In genomic region chr18:44187090-44187489, GRCh38 we compare ENCODE assay signal across 28 cellular contexts.
"Had no signal": no experiment of that assay in that cellular context is flagged by ENCODE, and none has a peak within 500 bp of the region (broad histone marks: within the 10 kb centered on the region; RNA-seq: fewer than 3 reads in every experiment).

No MANE protein-coding gene starts in this region.

- DNase-seq: natural killer cell; occipital lobe; ovary; posterior cingulate gyrus; psoas muscle; right cardiac atrium; right lobe of liver; sigmoid colon; small intestine; stimulated activated CD4-positive, alpha-beta T cell treated with anti-CD3 and anti-CD28 coated beads, Interleukin-15, amount 100 ng/mL, for 24 hours; stimulated activated CD4-positive, alpha-beta T cell treated with anti-CD3 and anti-CD28 coated beads, Interleukin-2, amount 100 ng/mL, for 24 hours; stimulated activated CD4-positive, alpha-beta T cell treated with anti-CD3 and anti-CD28 coated beads, Interleukin-2, amount 100 ng/mL, for 48 hours; stimulated activated CD4-positive, alpha-beta T cell treated with anti-CD3 and anti-CD28 coated beads, Interleukin-4, amount 100 ng/mL, for 24 hours; stimulated activated naive B cell treated with anti-CD40 and anti-IgM and Interleukin-4, amounts not matched to agents 10 μg/mL and 1 μg/mL and 100 μg/mL, for 72 hours; stimulated activated naive CD4-positive, alpha-beta T cell treated with Interleukin-2 at 50 U/mL for 16 hours; stomach; thyroid gland; trophoblast cell; upper lobe of left lung; uterus had no signal

- H3K4me1 ChIP-seq: neural progenitor cell, parathyroid adenoma, psoas muscle, right lobe of liver, sigmoid colon, stomach, tibial nerve, upper lobe of left lung, uterus had no signal

- H3K27me3 Mint-ChIP-seq: progenitor cell of endocrine pancreas; stimulated activated naive CD8-positive, alpha-beta T cell treated with anti-CD3 and anti-CD28 coated beads, Interleukin-15, Interleukin-2, amounts not matched to agents 100 ng/mL and 50 ng/mL, for 24 hours had no signal

- H3K9ac ChIP-seq: neural progenitor cell, parathyroid adenoma had no signal

- H3K27ac Mint-ChIP-seq: natural killer cell; nephron; neural progenitor cell; progenitor cell of endocrine pancreas; stimulated activated effector memory CD8-positive, alpha-beta T cell treated with anti-CD3 and anti-CD28 coated beads, Interleukin-12 subunit alpha, Interleukin-12 subunit beta, amount 100 ng/mL, for 72 hours; stimulated activated naive B cell treated with anti-CD40 and anti-IgM and Interleukin-4, amounts not matched to agents 10 μg/mL and 1 μg/mL and 100 μg/mL, for 72 hours; stimulated activated naive CD8-positive, alpha-beta T cell treated with anti-CD3 and anti-CD28 coated beads, Interleukin-15, Interleukin-2, amounts not matched to agents 100 ng/mL and 50 ng/mL, for 24 hours had no signal

- H3K27ac ChIP-seq: neural progenitor cell, ovary, parathyroid adenoma, psoas muscle, right lobe of liver, sigmoid colon, stomach, thoracic aorta, thyroid gland, tibial nerve, upper lobe of left lung, uterus had no signal

- H3K4me3 Mint-ChIP-seq: natural killer cell; nephron; neural progenitor cell; stimulated activated effector memory CD8-positive, alpha-beta T cell treated with anti-CD3 and anti-CD28 coated beads, Interleukin-12 subunit alpha, Interleukin-12 subunit beta, amount 100 ng/mL, for 72 hours; stimulated activated naive B cell treated with anti-CD40 and anti-IgM and Interleukin-4, amounts not matched to agents 10 μg/mL and 1 μg/mL and 100 μg/mL, for 72 hours; stimulated activated naive CD8-positive, alpha-beta T cell treated with anti-CD3 and anti-CD28 coated beads, Interleukin-15, Interleukin-2, amounts not matched to agents 100 ng/mL and 50 ng/mL, for 24 hours had no signal

- ATAC-seq: natural killer cell; psoas muscle; right cardiac atrium; right lobe of liver; stimulated activated effector memory CD8-positive, alpha-beta T cell treated with anti-CD3 and anti-CD28 coated beads, Interleukin-12 subunit alpha, Interleukin-12 subunit beta, amount 100 ng/mL, for 72 hours; stimulated activated naive B cell treated with anti-CD40 and anti-IgM and Interleukin-4, amounts not matched to agents 10 μg/mL and 1 μg/mL and 100 μg/mL, for 72 hours had no signal

- H3K4me1 Mint-ChIP-seq: natural killer cell; neural progenitor cell; stimulated activated effector memory CD8-positive, alpha-beta T cell treated with anti-CD3 and anti-CD28 coated beads, Interleukin-12 subunit alpha, Interleukin-12 subunit beta, amount 100 ng/mL, for 72 hours; stimulated activated naive B cell treated with anti-CD40 and anti-IgM and Interleukin-4, amounts not matched to agents 10 μg/mL and 1 μg/mL and 100 μg/mL, for 72 hours had no signal

- H3K27me3 ChIP-seq: neural progenitor cell, ovary, right lobe of liver, sigmoid colon, stomach, thyroid gland, tibial nerve, upper lobe of left lung, uterus had no signal

- H3K4me3 ChIP-seq: neural progenitor cell, ovary, psoas muscle, right lobe of liver, sigmoid colon, stomach, thoracic aorta, thyroid gland, tibial nerve, upper lobe of left lung, uterus had no signal

- H3K36me3 Mint-ChIP-seq: natural killer cell; neural progenitor cell; stimulated activated effector memory CD8-positive, alpha-beta T cell treated with anti-CD3 and anti-CD28 coated beads, Interleukin-12 subunit alpha, Interleukin-12 subunit beta, amount 100 ng/mL, for 72 hours; stimulated activated naive B cell treated with anti-CD40 and anti-IgM and Interleukin-4, amounts not matched to agents 10 μg/mL and 1 μg/mL and 100 μg/mL, for 72 hours had no signal

- H3K9me3 ChIP-seq: ovary, psoas muscle, right lobe of liver, sigmoid colon, stomach, thoracic aorta, thyroid gland, tibial nerve, upper lobe of left lung, uterus had no signal

- H3K9me3 Mint-ChIP-seq: natural killer cell; nephron; neural progenitor cell; stimulated activated effector memory CD8-positive, alpha-beta T cell treated with anti-CD3 and anti-CD28 coated beads, Interleukin-12 subunit alpha, Interleukin-12 subunit beta, amount 100 ng/mL, for 72 hours; stimulated activated naive B cell treated with anti-CD40 and anti-IgM and Interleukin-4, amounts not matched to agents 10 μg/mL and 1 μg/mL and 100 μg/mL, for 72 hours; stimulated activated naive CD8-positive, alpha-beta T cell treated with anti-CD3 and anti-CD28 coated beads, Interleukin-15, Interleukin-2, amounts not matched to agents 100 ng/mL and 50 ng/mL, for 24 hours had no signal

- H3K36me3 ChIP-seq: neural progenitor cell, ovary, right lobe of liver, sigmoid colon, stomach, thoracic aorta, thyroid gland, tibial nerve, upper lobe of left lung, uterus had no signal
